Comparison of ENCODE assay signal across 8 cellular contexts in the genomic region with DNA sequence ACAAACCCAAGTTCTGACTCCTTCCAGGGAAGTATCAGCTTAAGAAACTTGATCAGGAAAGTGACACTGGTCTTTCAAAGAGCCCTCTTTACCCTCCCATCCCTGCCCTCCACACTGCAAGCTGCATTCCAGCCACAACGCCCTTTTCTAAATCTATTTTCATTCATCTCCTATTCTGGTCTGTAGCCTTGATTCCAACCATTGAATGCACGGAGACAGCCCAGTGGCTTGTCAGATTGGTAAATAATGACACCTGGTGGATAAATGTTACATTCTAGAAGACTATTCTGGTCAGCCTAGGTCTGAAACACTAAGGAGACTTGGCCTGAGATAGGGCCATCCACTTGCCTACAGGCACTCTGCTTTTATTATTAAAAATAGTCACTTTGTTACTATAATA. TPM values are rescaled to one million over a fixed set of nuclear protein-coding genes. Genes with fewer than 3 reads are reported as not detected.
DNase-seq lines count a peak whose midpoint lies in the region; ATAC-seq, FAIRE-seq and TF ChIP-seq lines count a peak whose summit lies in the region.

No MANE protein-coding gene starts in this region.

- no peaks in the 10 kb centered on the region for H3K9me3 ChIP-seq in left lung

- ATAC-seq in left lung, result peak; percentile 88
- no peak for ATAC-seq in activated CD4-positive, CD25-positive, alpha-beta regulatory T cell treated with anti-CD3 and anti-CD28 coated beads, Interleukin-2, amount 50 U/mL, for 24 hours
- no peak for ATAC-seq in GM19351 (IDR thresholded peaks at IDR 0.05; ENCODE audit: unreplicated experiment)
- no peak for ATAC-seq in HG03135 (IDR thresholded peaks at IDR 0.05; ENCODE audit: unreplicated experiment)

- no peak for FAIRE-seq in bronchial epithelial cell (lab: Jason Lieb, UNC)

- no peak overlapping the region for H3K27ac ChIP-seq in left lung

- no peak overlapping the region for H3K4me3 ChIP-seq in bronchial epithelial cell (ENCODE audit: low read depth, low read length)
- no peak overlapping the region for H3K4me3 ChIP-seq in left lung

- H3K27me3 ChIP-seq in bronchial epithelial cell (ENCODE audit: control insufficient read depth, insufficient read depth, low read length) (no peaks in the 10 kb centered on the region), left lung (no peaks in the 10 kb centered on the region)

- H3K36me3 ChIP-seq in bronchial epithelial cell (ENCODE audit: control insufficient read depth, insufficient read depth, low read length) (peaks cover 3% of the 10 kb centered on the region), left lung (no peaks in the 10 kb centered on the region)

- intact Hi-C loops in left lung (cut with DNase I), result no loop called here

- peak; percentile 33 for TF ChIP-seq CTCF in bronchial epithelial cell (IDR thresholded peaks at IDR 0.05; ENCODE audit: insufficient read depth, low read length, severe bottlenecking)
- TF ChIP-seq CTCF in left lung (IDR thresholded peaks at IDR 0.05), result peak; percentile 21 to 38

- peak; percentile 69 for DNase-seq in ELR (ENCODE audit: low read depth)
- DNase-seq in NAMALWA (ENCODE audit: low spot score), result peak; percentile 62
- peak; percentile 70 for DNase-seq in bronchial epithelial cell (ENCODE audit: low read depth)
- no peak for DNase-seq in left lung
- DNase-seq in activated effector memory CD4-positive, alpha-beta T cell treated with Interleukin-2 at 50 U/mL for 16 hours, result no peak

- H3K4me1 ChIP-seq in left lung, result no peaks in the 10 kb centered on the region

RNA-seq across cellular contexts. Expression of gene MORN4, which starts 20.9 kb away (rescaled TPM):
- total RNA-seq in bronchial epithelial cell (7.1 and 9.0 TPM in 2 replicates), left lung (1 to 10 TPM; 4.1 to 10.0 TPM)

RNA-seq across cellular contexts. Expression of gene C10orf62, which starts 22.9 kb away (rescaled TPM):
- under 0.01 TPM in 1 of 2 replicates, not detected in the other for total RNA-seq in bronchial epithelial cell
- not detected for total RNA-seq in left lung

RNA-seq across cellular contexts. Expression of gene PI4K2A, which starts 28.1 kb away (rescaled TPM):
- 25.5 and 33.7 TPM in 2 replicates for total RNA-seq in bronchial epithelial cell
- 10 to 100 TPM; 25.8 to 27.1 TPM for total RNA-seq in left lung

RNA-seq across cellular contexts. Expression of gene HOGA1, which starts 28.2 kb away (rescaled TPM):
- 0.13 and 0.26 TPM in 2 replicates for total RNA-seq in bronchial epithelial cell
- 1 to 10 TPM; 1.1 to 1.2 TPM for total RNA-seq in left lung

RNA-seq across cellular contexts. Expression of gene ANKRD2, which starts 39.8 kb away (rescaled TPM):
- total RNA-seq in bronchial epithelial cell, result 0.26 TPM in 2 replicates
- 1 to 10 TPM; 1.3 to 1.9 TPM for total RNA-seq in left lung

Comparison
In these comparisons a context has a peak if more than half of its experiments do, and no peak if none do; other contexts are left out.
1. DNase-seq: peak in ELR (single experiment), NAMALWA (single experiment) and bronchial epithelial cell (single experiment); none in left lung (0 of 2) and activated effector memory CD4-positive, alpha-beta T cell treated with Interleukin-2 at 50 U/mL for 16 hours (single experiment).